ENCODE assay signal across 8 cellular contexts in genomic region chr7:135512135-135512887, GRCh38. TPM values are rescaled to one million over a fixed set of nuclear protein-coding genes. Genes with fewer than 3 reads are reported as not detected.
A peak's percentile ranks its signal among the peaks of the same experiment; 100 is the strongest.
DNase-seq lines count a peak whose midpoint lies in the region; ATAC-seq, FAIRE-seq and TF ChIP-seq lines count a peak whose summit lies in the region.

No MANE protein-coding gene starts in this region.

- H3K27ac Mint-ChIP-seq in endodermal cell: no peak overlapping the region
- no peak overlapping the region for H3K27ac Mint-ChIP-seq in neural progenitor cell

- H3K27ac ChIP-seq in A549 (no peak overlapping the region), HCT116 (ENCODE audit: low read depth, low read length) (no peak overlapping the region; the same call in 1 of the 2 replicates), endodermal cell (ENCODE audit: low read depth, low read length) (no peak overlapping the region), neural progenitor cell (no peak overlapping the region)

- no peak overlapping the region for H3K4me3 ChIP-seq in A549
- H3K4me3 ChIP-seq in HCT116 (replicated peaks in 1 of 2; ENCODE audit: low read depth in 1 of 2, low read length in 2 of 2): no peak overlapping the region
- no peak overlapping the region for H3K4me3 ChIP-seq in endodermal cell (ENCODE audit: low read length)
- H3K4me3 ChIP-seq in neural progenitor cell: no peak overlapping the region

- BruUV-seq in HCT116 (replicated peaks; lab: Mats Ljungman, UMichigan): no TSS peak

- no peak overlapping the region for H3K9ac ChIP-seq in HCT116 (ENCODE audit: low read length)
- no peak overlapping the region for H3K9ac ChIP-seq in endodermal cell (ENCODE audit: extremely low read depth, low read length, poor library complexity, severe bottlenecking)
- H3K9ac ChIP-seq in neural progenitor cell: no peak overlapping the region

- H3K4me1 Mint-ChIP-seq in endodermal cell: peaks cover 10% of the 10 kb centered on the region
- H3K4me1 Mint-ChIP-seq in neural progenitor cell: peaks cover 15% of the 10 kb centered on the region

- no peaks in the 10 kb centered on the region for H3K9me3 Mint-ChIP-seq in endodermal cell
- H3K9me3 Mint-ChIP-seq in neural progenitor cell: no peaks in the 10 kb centered on the region

- H3K27me3 ChIP-seq in HCT116 (ENCODE audit: insufficient read depth, low read length) (no peaks in the 10 kb centered on the region), endodermal cell (ENCODE audit: control insufficient read depth, insufficient read depth, low read length, poor library complexity, severe bottlenecking) (peaks cover 29% of the 10 kb centered on the region), neural progenitor cell (peaks cover 8% of the 10 kb centered on the region)

- no peak for FAIRE-seq in A549 (lab: Jason Lieb, UNC)

- peaks cover 24% of the 10 kb centered on the region for H3K79me2 ChIP-seq in HCT116 (ENCODE audit: insufficient read depth, low read length)
- peaks cover 25% of the 10 kb centered on the region for H3K79me2 ChIP-seq in neural progenitor cell (ENCODE audit: low read depth)

- RAD21 ChIA-PET in HCT116 (lab: Charles Lee; ENCODE audit: low non-redundant PET in 1 of 2, low total read pairs in 2 of 2, uncharacterized antibody in 2 of 2, unreplicated experiment in 2 of 2): no interaction called here

- no peaks in the 10 kb centered on the region for H3K9me3 ChIP-seq in A549
- H3K9me3 ChIP-seq in HCT116 (ENCODE audit: control insufficient read depth in 1 of 2, insufficient read depth in 1 of 2, low read depth in 1 of 2, low read length in 2 of 2): no peaks in the 10 kb centered on the region
- H3K9me3 ChIP-seq in endodermal cell (ENCODE audit: control insufficient read depth, low read length): no peaks in the 10 kb centered on the region
- H3K9me3 ChIP-seq in neural progenitor cell (ENCODE audit: low read depth): no peaks in the 10 kb centered on the region

- TF ChIP-seq POLR2A in A549 (IDR thresholded peaks at IDR 0.05; ENCODE audit: low read length) (no peak), HCT116 (IDR thresholded peaks at IDR 0.05; ENCODE audit: borderline replicate concordance, extremely low read depth, insufficient read depth, insufficient read length) (no peak)

- H2AFZ ChIP-seq in HCT116 (ENCODE audit: low read depth, low read length, poor library complexity, severe bottlenecking): peak overlapping the region; percentile 80
- no peak overlapping the region for H2AFZ ChIP-seq in neural progenitor cell (replicated peaks)

- no peak for TF ChIP-seq EP300 in A549 (IDR thresholded peaks at IDR 0.05)

- H3K4me2 ChIP-seq in A549: no peak overlapping the region
- H3K4me2 ChIP-seq in HCT116 (ENCODE audit: low read length): no peak overlapping the region
- H3K4me2 ChIP-seq in neural progenitor cell: no peak overlapping the region

- no peaks in the 10 kb centered on the region for H3K9me2 ChIP-seq in HCT116 (ENCODE audit: insufficient read depth)

- CTCF ChIA-PET in A549 (lab: Yijun Ruan, JAX): interaction anchor here (0.6 to 1.0 kb wide), 5 partner anchors 9 to 135 kb away, joined by 3 to 5 read pairs (median 5); no protein-coding TSS in a partner anchor
- CTCF ChIA-PET in HCT116 (lab: Charles Lee): interaction anchor here (2.3 kb wide), 1 partner anchor 133 kb away, joined by 4 read pairs; no protein-coding TSS in a partner anchor

- peak; percentile 73 to 76 for TF ChIP-seq RAD21 in A549 (conservative IDR thresholded peaks at IDR 0.05 in 1 of 2, IDR thresholded peaks at IDR 0.05 in 1 of 2)
- TF ChIP-seq RAD21 in HCT116 (IDR thresholded peaks at IDR 0.05; ENCODE audit: low read depth): peak; percentile 77

- DNase-seq in A549 (ENCODE audit: low read depth in 1 of 2, low spot score in 1 of 2): peak; percentile 69 to 90
- DNase-seq in ELF-1 (ENCODE audit: low read depth, low spot score): peak; percentile 3
- DNase-seq in HCT116 (ENCODE audit: low read depth, low spot score): peak; percentile 78
- DNase-seq in MV-4-11 (lab: John Stamatoyannopoulos, UW): peak; percentile 80
- peak; percentile 88 for DNase-seq in RPMI8226
- no peak for DNase-seq in endodermal cell
- peak; percentile 71 for DNase-seq in neural progenitor cell (ENCODE audit: low spot score)
- DNase-seq in ecto neural progenitor cell (ENCODE audit: low spot score): no peak

- H3K27me3 Mint-ChIP-seq in endodermal cell (ENCODE audit: insufficient read depth) (peaks cover 4% of the 10 kb centered on the region), neural progenitor cell (ENCODE audit: insufficient read depth, low read depth) (no peaks in the 10 kb centered on the region)

- H4K20me1 ChIP-seq in HCT116 (ENCODE audit: insufficient read depth) (peaks cover 4% of the 10 kb centered on the region; the same call in 1 of the 2 replicates), neural progenitor cell (ENCODE audit: low read depth) (peaks cover 21% of the 10 kb centered on the region)

- POLR2A ChIA-PET in A549 (lab: Yijun Ruan, JAX): no interaction called here
- POLR2A ChIA-PET in HCT116 (lab: Charles Lee): no interaction called here

- H3K36me3 ChIP-seq in HCT116 (ENCODE audit: control insufficient read depth in 1 of 2, insufficient read depth in 2 of 2, low read length in 2 of 2) (no peaks in the 10 kb centered on the region), endodermal cell (ENCODE audit: control insufficient read depth, insufficient read depth, low read length) (no peaks in the 10 kb centered on the region), neural progenitor cell (no peaks in the 10 kb centered on the region)

- H3K4me3 Mint-ChIP-seq in endodermal cell (no peak overlapping the region), neural progenitor cell (no peak overlapping the region)

- peaks cover 15% of the 10 kb centered on the region for H3K4me1 ChIP-seq in A549
- peaks cover 16 to 37% of the 10 kb centered on the region in 2 experiments for H3K4me1 ChIP-seq in HCT116 (ENCODE audit: control insufficient read depth in 1 of 2, insufficient read depth in 2 of 2, low read length in 2 of 2)
- H3K4me1 ChIP-seq in endodermal cell (ENCODE audit: control insufficient read depth, insufficient read depth, low read length): peaks cover 9% of the 10 kb centered on the region
- peaks cover 12% of the 10 kb centered on the region for H3K4me1 ChIP-seq in neural progenitor cell

- 94% methylated on average over 2 of the region's 2 CpGs for WGBS in A549 (ENCODE audit: missing lambda C conversion rate)
- WGBS in endodermal cell (ENCODE audit: insufficient coverage in 1 of 2, insufficient read length in 1 of 2), 2 experiments: 96% methylated on average over 2 of the region's 2 CpGs; no CpG with 5 or more reads in 1 of the 2 experiments

- H3F3A ChIP-seq in neural progenitor cell (ENCODE audit: low read depth): peaks cover 5% of the 10 kb centered on the region

- H3K36me3 Mint-ChIP-seq in endodermal cell (ENCODE audit: low read depth) (no peaks in the 10 kb centered on the region), neural progenitor cell (no peaks in the 10 kb centered on the region)

- ATAC-seq in A549 (peak; percentile 33 to 39; a peak in 4 of 6 replicates), HCT116 (peak; percentile 29)

- TF ChIP-seq CTCF in A549 (IDR thresholded peaks at IDR 0.05) (peak; percentile 76), HCT116 (IDR thresholded peaks at IDR 0.05 in 2 of 3, conservative IDR thresholded peaks at IDR 0.05 in 1 of 3; ENCODE audit: borderline replicate concordance in 1 of 3, insufficient read depth in 1 of 3, low read depth in 2 of 3, low read length in 2 of 3) (peak; percentile 51 to 81 (median 57); a peak in 5 of 6 replicates), endodermal cell (conservative IDR thresholded peaks at IDR 0.05) (peak; percentile 84), neural progenitor cell (IDR thresholded peaks at IDR 0.05) (peak; percentile 61)

- intact Hi-C loops in HCT116 (cut with micrococcal nuclease): loop anchor here (1.0 kb wide), 1 partner anchor 133 kb away; no protein-coding TSS in a partner anchor

TF ChIP-seq in A549, 52 proteins besides CTCF, POLR2A, EP300 and RAD21 (continues in another document):
- TF ChIP-seq FOSL2 (IDR thresholded peaks at IDR 0.05) (no peak), FOSL2 (CRISPR knock-in tag; IDR thresholded peaks at IDR 0.05) (peak; percentile 64), FOXS1 (CRISPR knock-in tag; IDR thresholded peaks at IDR 0.05) (peak; percentile 40; the same call in 1 of the 2 replicates), NFE2L2 (conservative IDR thresholded peaks at IDR 0.05; ENCODE audit: low read length) (peak; percentile 93), MAFK (IDR thresholded peaks at IDR 0.05; ENCODE audit: partially characterized antibody) (peak; percentile 93), SMC3 (IDR thresholded peaks at IDR 0.05) (peak; percentile 40; the same call in 2 of the 3 replicates)

TF ChIP-seq in HCT116, 20 proteins besides CTCF, POLR2A, EP300 and RAD21 (continues in another document):
- TF ChIP-seq FOSL1 (IDR thresholded peaks at IDR 0.05; ENCODE audit: low read depth) (no peak), CEBPB (IDR thresholded peaks at IDR 0.05; ENCODE audit: low read depth) (peak; percentile 55; the same call in 1 of the 2 replicates), EGR1 (IDR thresholded peaks at IDR 0.05; ENCODE audit: low read depth) (no peak)
- TF ChIP-seq, protein P1, sequence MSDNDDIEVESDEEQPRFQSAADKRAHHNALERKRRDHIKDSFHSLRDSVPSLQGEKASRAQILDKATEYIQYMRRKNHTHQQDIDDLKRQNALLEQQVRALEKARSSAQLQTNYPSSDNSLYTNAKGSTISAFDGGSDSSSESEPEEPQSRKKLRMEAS (IDR thresholded peaks at IDR 0.05): peak; percentile 19; the same call in 1 of the 2 replicates

RNA-seq across cellular contexts. Expression of gene CNOT4, which starts 2.4 kb away (rescaled TPM):
- 15.8 and 16.4 TPM in 2 replicates for polyA plus RNA-seq in A549 (2011; rRNA removed)
- polyA plus RNA-seq in A549 (2012; cell fraction: cytosol; rRNA removed): 3.4 and 4.4 TPM in 2 replicates
- polyA plus RNA-seq in A549 (2012; cell fraction: nucleus; rRNA removed): 6.0 and 6.3 TPM in 2 replicates
- 9.9 to 10.5 TPM (median 10.0 TPM) in 3 replicates for polyA plus RNA-seq in A549 (2017; fragmentation: RNase III; extraction: RNeasy Plus Mini Kit Qiagen cat#74134 plus additional on column Dnase treatment)
- polyA minus RNA-seq in A549 (2011; rRNA and poly(A)+ RNA removed): 17.8 and 25.1 TPM in 2 replicates
- total RNA-seq in HCT116 (2021; ENCODE audit: unreplicated experiment): 16.6 TPM
- 6.3 and 8.4 TPM in 2 replicates for polyA plus RNA-seq in HCT116 (2012)
- 10 to 100 TPM; 22.7 to 23.8 TPM for total RNA-seq in endodermal cell
- polyA plus RNA-seq in endodermal cell (2013, experiment 1 of 2): 20.1 TPM
- polyA plus RNA-seq in endodermal cell (2013, experiment 2 of 2): 18.5 TPM
- total RNA-seq in neural progenitor cell (ENCODE audit: low replicate concordance): 19.1 and 21.4 TPM in 2 replicates

RNA-seq across cellular contexts. Expression of gene NUP205, which starts 45.4 kb away (rescaled TPM):
- polyA plus RNA-seq in A549 (2011; rRNA removed) (119 and 121 TPM in 2 replicates), A549 (2017; fragmentation: RNase III; extraction: RNeasy Plus Mini Kit Qiagen cat#74134 plus additional on column Dnase treatment) (52.1 to 55.0 TPM (median 54.8 TPM) in 3 replicates)
- 43.3 and 46.6 TPM in 2 replicates for polyA plus RNA-seq in A549 (2012; cell fraction: cytosol; rRNA removed)
- 52.8 and 77.8 TPM in 2 replicates for polyA plus RNA-seq in A549 (2012; cell fraction: nucleus; rRNA removed)
- polyA minus RNA-seq in A549 (2011; rRNA and poly(A)+ RNA removed): 133 and 135 TPM in 2 replicates
- total RNA-seq in HCT116 (2021; ENCODE audit: unreplicated experiment) (91.0 TPM), endodermal cell (100 to 1,000 TPM; 118 to 129 TPM), neural progenitor cell (ENCODE audit: low replicate concordance) (158 and 183 TPM in 2 replicates)
- 35.5 and 44.5 TPM in 2 replicates for polyA plus RNA-seq in HCT116 (2012)
- 104 TPM for polyA plus RNA-seq in endodermal cell (2013, experiment 1 of 2)
- 96.3 TPM for polyA plus RNA-seq in endodermal cell (2013, experiment 2 of 2)

Comparison
In these comparisons a context has a peak if more than half of its experiments do, and no peak if none do; other contexts are left out.
1. DNase-seq: peak in A549 (2 of 2), ELF-1 (single experiment), HCT116 (single experiment), MV-4-11 (single experiment), RPMI8226 (single experiment) and neural progenitor cell (single experiment); none in endodermal cell (single experiment) and ecto neural progenitor cell (single experiment).
2. Peak in every context shown above with its lines, with median percentiles within 50 percentile points of each other: CTCF ChIP-seq.